In genomic region chr6:160041608-160042007, GRCh38 we compare ENCODE assay signal across 11 cellular contexts.
DNase-seq lines count a peak whose midpoint lies in the region; FAIRE-seq and TF ChIP-seq lines count a peak whose summit lies in the region.
"Had no signal": no experiment of that assay in that cellular context is flagged by ENCODE, and none has a peak within 500 bp of the region (broad histone marks: within the 10 kb centered on the region; RNA-seq: fewer than 3 reads in every experiment).

No MANE protein-coding gene starts in this region.

- in situ Hi-C loops in astrocyte of the spinal cord (cut with HindIII; ENCODE audit: low sequenced_read_pairs) = no loop called here

- peaks cover 58% of the 10 kb centered on the region for H3K36me3 Mint-ChIP-seq in activated CD4-positive, alpha-beta T cell treated with anti-CD3 and anti-CD28 coated beads, Interleukin-2, amount 10 ng/mL, durations not matched to agents 7 days and 5 days (ENCODE audit: low read depth)
- H3K36me3 Mint-ChIP-seq in type B pancreatic cell (peaks cover 25% of the 10 kb centered on the region), endothelial cell (ENCODE audit: low read depth, unreplicated experiment) (peaks cover 44% of the 10 kb centered on the region)

- peak; percentile 56 for TF ChIP-seq CTCF in astrocyte of the spinal cord (IDR thresholded peaks at IDR 0.05; ENCODE audit: low read depth, low read length)
- TF ChIP-seq CTCF in type B pancreatic cell (conservative IDR thresholded peaks at IDR 0.05) = no peak
- TF ChIP-seq CTCF in endothelial cell (IDR thresholded peaks at IDR 0.05; ENCODE audit: unreplicated experiment) = no peak

- H3K4me3 Mint-ChIP-seq in activated CD4-positive, alpha-beta T cell treated with anti-CD3 and anti-CD28 coated beads, Interleukin-2, amount 10 ng/mL, durations not matched to agents 7 days and 5 days = no peak overlapping the region
- no peak overlapping the region for H3K4me3 Mint-ChIP-seq in type B pancreatic cell
- H3K4me3 Mint-ChIP-seq in endothelial cell (ENCODE audit: unreplicated experiment) = no peak overlapping the region

- peak; percentile 35 for DNase-seq in activated CD4-positive, alpha-beta T cell treated with anti-CD3 and anti-CD28 coated beads, Interleukin-2, amount 10 ng/mL, durations not matched to agents 7 days and 5 days
- no peak for DNase-seq in activated CD4-positive, alpha-beta T cell treated with anti-CD3 and anti-CD28 coated beads, Interleukin-2, amount 50 U/mL, for 48 hours
- DNase-seq in astrocyte of the spinal cord (ENCODE audit: low read depth, low spot score) (peak; percentile 92), kidney tubule cell (ENCODE audit: low spot score) (peak; percentile 27), type B pancreatic cell (ENCODE audit: extremely low spot score, unreplicated experiment) (no peak), GM12891 (ENCODE audit: insufficient read length, low spot score) (no peak), endothelial cell (ENCODE audit: low spot score) (no peak)
- DNase-seq in stimulated activated naive CD4-positive, alpha-beta T cell treated with Interleukin-2 at 50 U/mL for 16 hours (lab: John Stamatoyannopoulos, UW) = no peak
- DNase-seq: stimulated activated CD4-positive, alpha-beta T cell treated with anti-CD3 and anti-CD28 coated beads, Interleukin-1b, Interleukin-23, amount 100 ng/mL, for 48 hours had no signal

- H3K27ac Mint-ChIP-seq in activated CD4-positive, alpha-beta T cell treated with anti-CD3 and anti-CD28 coated beads, Interleukin-2, amount 10 ng/mL, durations not matched to agents 7 days and 5 days = peak overlapping the region; percentile 20
- H3K27ac Mint-ChIP-seq in type B pancreatic cell (peak overlapping the region; percentile 17), endothelial cell (ENCODE audit: unreplicated experiment) (no peak overlapping the region)

- no peak for FAIRE-seq in GM12891 (lab: Jason Lieb, UNC)

- H3K9me3 Mint-ChIP-seq in activated CD4-positive, alpha-beta T cell treated with anti-CD3 and anti-CD28 coated beads, Interleukin-2, amount 10 ng/mL, durations not matched to agents 7 days and 5 days = no peaks in the 10 kb centered on the region
- H3K9me3 Mint-ChIP-seq in type B pancreatic cell = no peaks in the 10 kb centered on the region
- H3K9me3 Mint-ChIP-seq in endothelial cell (ENCODE audit: unreplicated experiment) = no peaks in the 10 kb centered on the region

- POLR2A ChIA-PET in activated CD4-positive, alpha-beta T cell treated with anti-CD3 and anti-CD28 coated beads, Interleukin-2, amount 10 ng/mL, durations not matched to agents 7 days and 5 days (lab: Charles Lee) = no interaction called here

- TF ChIP-seq POLR2A in GM12891 (IDR thresholded peaks at IDR 0.05; ENCODE audit: low read depth, low read length) = no peak

- no peaks in the 10 kb centered on the region for H3K27me3 Mint-ChIP-seq in activated CD4-positive, alpha-beta T cell treated with anti-CD3 and anti-CD28 coated beads, Interleukin-2, amount 10 ng/mL, durations not matched to agents 7 days and 5 days
- H3K27me3 Mint-ChIP-seq in type B pancreatic cell (no peaks in the 10 kb centered on the region), endothelial cell (ENCODE audit: unreplicated experiment) (peaks cover 1% of the 10 kb centered on the region)

- no peak overlapping the region for H3K4me3 ChIP-seq in astrocyte of the spinal cord (ENCODE audit: low read depth, low read length)
- H3K4me3 ChIP-seq: BLaER1, SK-N-MC had no signal

- CTCF ChIA-PET in activated CD4-positive, alpha-beta T cell treated with anti-CD3 and anti-CD28 coated beads, Interleukin-2, amount 10 ng/mL, durations not matched to agents 7 days and 5 days (lab: Charles Lee) = no interaction called here

- peaks cover 43% of the 10 kb centered on the region for H3K4me1 Mint-ChIP-seq in activated CD4-positive, alpha-beta T cell treated with anti-CD3 and anti-CD28 coated beads, Interleukin-2, amount 10 ng/mL, durations not matched to agents 7 days and 5 days
- no peaks in the 10 kb centered on the region for H3K4me1 Mint-ChIP-seq in type B pancreatic cell (ENCODE audit: unreplicated experiment)
- no peaks in the 10 kb centered on the region for H3K4me1 Mint-ChIP-seq in endothelial cell (ENCODE audit: unreplicated experiment)

TF ChIP-seq in GM12891, 5 proteins besides CTCF, POLR2A, EP300 and RAD21:
- TF ChIP-seq SPI1 (IDR thresholded peaks at IDR 0.05; ENCODE audit: low read depth, low read length) (no peak), TAF1 (IDR thresholded peaks at IDR 0.05; ENCODE audit: low read depth, low read length) (no peak), PAX5 (IDR thresholded peaks at IDR 0.05; ENCODE audit: insufficient read depth, low read length, severe bottlenecking) (no peak), POU2F2 (IDR thresholded peaks at IDR 0.05; ENCODE audit: low read depth, low read length) (no peak), POLR2AphosphoS5 (IDR thresholded peaks at IDR 0.05; ENCODE audit: low read depth, low read length) (no peak)
TF ChIP-seq in GM12891: peak in this region for 0.

Comparison
In these comparisons a context has a peak if more than half of its experiments do, and no peak if none do; other contexts are left out.
1. DNase-seq: peak in activated CD4-positive, alpha-beta T cell treated with anti-CD3 and anti-CD28 coated beads, Interleukin-2, amount 10 ng/mL, durations not matched to agents 7 days and 5 days (single experiment), astrocyte of the spinal cord (single experiment) and kidney tubule cell (single experiment); none in activated CD4-positive, alpha-beta T cell treated with anti-CD3 and anti-CD28 coated beads, Interleukin-2, amount 50 U/mL, for 48 hours (0 of 2), type B pancreatic cell (single experiment), GM12891 (single experiment), endothelial cell (single experiment) and stimulated activated naive CD4-positive, alpha-beta T cell treated with Interleukin-2 at 50 U/mL for 16 hours (single experiment).